9 cellular contexts compared by ENCODE assay signal in genomic region chr5:124661317-124662141, GRCh38.
DNase-seq lines count a peak whose midpoint lies in the region; ATAC-seq, FAIRE-seq and TF ChIP-seq lines count a peak whose summit lies in the region.
"Had no signal": no experiment of that assay in that cellular context is flagged by ENCODE, and none has a peak within 500 bp of the region (broad histone marks: within the 10 kb centered on the region; RNA-seq: fewer than 3 reads in every experiment).

No MANE protein-coding gene starts in this region.

- DNase-seq in A549 (ENCODE audit: low read depth in 1 of 2, low spot score in 1 of 2) (peak; percentile 69 to 97), nephron progenitor cell (peak; percentile 58), amniotic stem cell (lab: John Stamatoyannopoulos, UW) (no peak), NAMALWA (ENCODE audit: low spot score) (no peak)
- no peak for DNase-seq in activated naive CD8-positive, alpha-beta T cell treated with anti-CD3 and anti-CD28 coated beads for 36 hours
- DNase-seq: DND-41 had no signal

- peak; percentile 94 to 96 for TF ChIP-seq EP300 in A549 (IDR thresholded peaks at IDR 0.05)

- H3K4me1 ChIP-seq in A549 (peaks cover 66% of the 10 kb centered on the region), OCI-LY3 (ENCODE audit: low read length) (peaks cover 36% of the 10 kb centered on the region)

- H3K27ac ChIP-seq in A549, result peak overlapping the region; percentile 83 to 87
- no peak overlapping the region for H3K27ac ChIP-seq in OCI-LY3 (ENCODE audit: low read length)

- no peak for TF ChIP-seq CTCF in A549 (IDR thresholded peaks at IDR 0.05)
- TF ChIP-seq CTCF in OCI-LY3 (IDR thresholded peaks at IDR 0.05; ENCODE audit: low read depth, low read length), result no peak
- TF ChIP-seq CTCF in nephron progenitor cell (IDR thresholded peaks at IDR 0.05), result no peak

- TF ChIP-seq RAD21 in A549 (conservative IDR thresholded peaks at IDR 0.05 in 1 of 2, IDR thresholded peaks at IDR 0.05 in 1 of 2), result peak; percentile 52 to 82

- no peaks in the 10 kb centered on the region for H4K20me1 ChIP-seq in OCI-LY3 (ENCODE audit: insufficient read depth, low read length)

- H3K79me2 ChIP-seq in OCI-LY3 (ENCODE audit: low read length), result no peaks in the 10 kb centered on the region

- H2AFZ ChIP-seq in OCI-LY3 (ENCODE audit: low read depth, low read length), result no peak overlapping the region

- H3K27me3 Mint-ChIP-seq in nephron progenitor cell (ENCODE audit: low read depth, poor library complexity), result no peaks in the 10 kb centered on the region
- peaks cover 39% of the 10 kb centered on the region for H3K27me3 Mint-ChIP-seq in activated naive CD8-positive, alpha-beta T cell treated with anti-CD3 and anti-CD28 coated beads for 36 hours

- peak; percentile 88 for FAIRE-seq in A549 (lab: Jason Lieb, UNC)

- H3K27me3 ChIP-seq in OCI-LY3 (ENCODE audit: low read depth, low read length), result no peaks in the 10 kb centered on the region

- 2% methylated on average over 7 of the region's 7 CpGs for WGBS in A549 (ENCODE audit: missing lambda C conversion rate)

- H3K9ac ChIP-seq in OCI-LY3 (ENCODE audit: low read length), result no peak overlapping the region

- POLR2A ChIA-PET in A549 (lab: Yijun Ruan, JAX), result interaction anchor here (0.6 to 1.7 kb wide), 5 partner anchors 22 to 87 kb away, joined by 3 to 12 read pairs (median 3); no protein-coding TSS in a partner anchor

- H3K9me3 ChIP-seq in A549, result no peaks in the 10 kb centered on the region
- no peaks in the 10 kb centered on the region for H3K9me3 ChIP-seq in OCI-LY3 (ENCODE audit: insufficient read depth, low read length)

- H3K27ac Mint-ChIP-seq in nephron progenitor cell, result peak overlapping the region; percentile 97
- no peak overlapping the region for H3K27ac Mint-ChIP-seq in activated naive CD8-positive, alpha-beta T cell treated with anti-CD3 and anti-CD28 coated beads for 36 hours

- H3K4me3 ChIP-seq in A549 (peak overlapping the region; percentile 26; the same call in 1 of the 3 replicates), OCI-LY3 (ENCODE audit: low read length) (no peak overlapping the region)

- H3K9me3 Mint-ChIP-seq in nephron progenitor cell, result no peaks in the 10 kb centered on the region
- H3K9me3 Mint-ChIP-seq in activated naive CD8-positive, alpha-beta T cell treated with anti-CD3 and anti-CD28 coated beads for 36 hours, result no peaks in the 10 kb centered on the region

- peak overlapping the region; percentile 50 for H3K4me3 Mint-ChIP-seq in nephron progenitor cell
- no peak overlapping the region for H3K4me3 Mint-ChIP-seq in activated naive CD8-positive, alpha-beta T cell treated with anti-CD3 and anti-CD28 coated beads for 36 hours

- no peaks in the 10 kb centered on the region for H3K36me3 ChIP-seq in OCI-LY3 (replicated peaks; ENCODE audit: low read depth, low read length)

- no peaks in the 10 kb centered on the region for H3K4me1 Mint-ChIP-seq in nephron progenitor cell
- H3K4me1 Mint-ChIP-seq in activated naive CD8-positive, alpha-beta T cell treated with anti-CD3 and anti-CD28 coated beads for 36 hours, result no peaks in the 10 kb centered on the region

- CTCF ChIA-PET in A549 (lab: Yijun Ruan, JAX), result interaction anchor here (1.3 kb wide), 1 partner anchor 13 kb away, joined by 3 read pairs; no protein-coding TSS in a partner anchor

- peak; percentile 85 to 92 for ATAC-seq in A549
- ATAC-seq in HG03342 (IDR thresholded peaks at IDR 0.05; ENCODE audit: unreplicated experiment), result peak; percentile 68
- ATAC-seq in esophagus mucosa, result peak; percentile 57

- no peak for TF ChIP-seq POLR2A in A549 (IDR thresholded peaks at IDR 0.05; ENCODE audit: low read length)

- peaks cover 9% of the 10 kb centered on the region for H3K36me3 Mint-ChIP-seq in nephron progenitor cell (ENCODE audit: low read depth)
- H3K36me3 Mint-ChIP-seq in activated naive CD8-positive, alpha-beta T cell treated with anti-CD3 and anti-CD28 coated beads for 36 hours, result no peaks in the 10 kb centered on the region

- H3K4me2 ChIP-seq in A549, result peak overlapping the region; percentile 81
- H3K4me2 ChIP-seq in OCI-LY3 (ENCODE audit: low read length), result peak overlapping the region; percentile 32

TF ChIP-seq in A549, 52 proteins besides CTCF, POLR2A, EP300 and RAD21:
- peak; percentile 82 for TF ChIP-seq MAX (IDR thresholded peaks at IDR 0.05)
- peak; percentile 22; the same call in 1 of the 2 replicates for TF ChIP-seq HES2 (IDR thresholded peaks at IDR 0.05)
- peak; percentile 94 to 98 for TF ChIP-seq JUN (IDR thresholded peaks at IDR 0.05)
- TF ChIP-seq SMC3 (IDR thresholded peaks at IDR 0.05), result peak; percentile 67
- TF ChIP-seq CEBPB (IDR thresholded peaks at IDR 0.05), result peak; percentile 29 to 81; a peak in 3 of 4 replicates
- TF ChIP-seq BHLHE40 (IDR thresholded peaks at IDR 0.05; ENCODE audit: low read depth, low read length), result no peak
- TF ChIP-seq SREBF2 (IDR thresholded peaks at IDR 0.05), result no peak
- TF ChIP-seq RCOR1 (IDR thresholded peaks at IDR 0.05; ENCODE audit: low read depth, low read length), result no peak
- TF ChIP-seq GATA3 (IDR thresholded peaks at IDR 0.05; ENCODE audit: borderline replicate concordance), result peak; percentile 99
- peak; percentile 63 for TF ChIP-seq MAFK (IDR thresholded peaks at IDR 0.05; ENCODE audit: partially characterized antibody)
- peak; percentile 86 for TF ChIP-seq FOSL2 (IDR thresholded peaks at IDR 0.05)
- TF ChIP-seq FOSL2 (CRISPR knock-in tag; IDR thresholded peaks at IDR 0.05), result peak; percentile 92
- no peak for TF ChIP-seq EHF (CRISPR knock-in tag; IDR thresholded peaks at IDR 0.05)
- peak; percentile 98 for TF ChIP-seq BCL3 (IDR thresholded peaks at IDR 0.05)
- peak; percentile 96 for TF ChIP-seq JUNB (IDR thresholded peaks at IDR 0.05)
- no peak for TF ChIP-seq HOXA7 (CRISPR knock-in tag; IDR thresholded peaks at IDR 0.05)
- no peak for TF ChIP-seq NPAS2 (CRISPR knock-in tag; IDR thresholded peaks at IDR 0.05; ENCODE audit: borderline replicate concordance)
- peak; percentile 49 for TF ChIP-seq ZFP36 (IDR thresholded peaks at IDR 0.05; ENCODE audit: borderline replicate concordance, partially characterized antibody)
- TF ChIP-seq FOXS1 (CRISPR knock-in tag; IDR thresholded peaks at IDR 0.05), result peak; percentile 78; the same call in 1 of the 2 replicates

Comparison
In these comparisons a context has a peak if more than half of its experiments do, and no peak if none do; other contexts are left out.
1. DNase-seq: peak in A549 (2 of 2) and nephron progenitor cell (single experiment); none in amniotic stem cell (single experiment), NAMALWA (single experiment) and activated naive CD8-positive, alpha-beta T cell treated with anti-CD3 and anti-CD28 coated beads for 36 hours (single experiment).
2. Peak in every context shown above with its lines, with median percentiles within 50 percentile points of each other: ATAC-seq.